In the genomic region with DNA sequence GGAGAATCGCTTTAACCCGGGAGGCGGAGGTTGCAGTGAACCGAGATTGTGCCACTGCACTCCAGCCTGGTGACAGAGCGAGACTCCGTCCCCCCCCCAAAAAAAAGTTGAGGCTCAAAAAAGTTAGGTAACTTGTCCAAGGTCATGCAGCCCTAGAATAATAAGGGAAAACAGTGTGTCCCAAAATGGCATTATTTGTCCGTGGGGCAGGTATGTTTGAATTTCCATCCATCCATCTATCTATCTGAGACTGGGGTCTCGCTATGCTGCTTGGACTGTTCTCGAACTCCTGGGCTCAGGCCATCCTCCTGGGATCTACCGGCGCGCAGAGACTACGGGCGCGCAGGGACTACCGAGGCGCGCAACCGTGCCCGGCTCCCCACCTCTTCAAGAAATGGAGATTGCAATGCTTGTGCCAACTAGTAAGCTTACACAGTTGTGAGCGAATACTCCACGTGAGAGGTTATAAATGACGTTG, we compare ENCODE assay signal across 1 cellular context.
TF ChIP-seq lines count a peak whose summit lies in the region.

No MANE protein-coding gene starts in this region.

TF ChIP-seq in endothelial cell of umbilical vein, 7 proteins besides CTCF, POLR2A, EP300 and RAD21:
- TF ChIP-seq EZH2 (IDR thresholded peaks at IDR 0.05; ENCODE audit: borderline replicate concordance, low read depth, low read length, severe bottlenecking) = no peak
- TF ChIP-seq POLR2AphosphoS5 (IDR thresholded peaks at IDR 0.05; ENCODE audit: insufficient read depth, low read depth, low read length) = no peak
- no peak for TF ChIP-seq MAX (IDR thresholded peaks at IDR 0.05; ENCODE audit: insufficient read depth, insufficient read length)
- TF ChIP-seq JUN (IDR thresholded peaks at IDR 0.05; ENCODE audit: borderline replicate concordance, insufficient read depth, insufficient read length, low read depth) = no peak
- TF ChIP-seq GATA2 (IDR thresholded peaks at IDR 0.05; ENCODE audit: insufficient read depth, insufficient read length, low read depth, low read length) = no peak
- TF ChIP-seq FOS (IDR thresholded peaks at IDR 0.05; ENCODE audit: borderline replicate concordance, insufficient read depth, low read length) = no peak
- TF ChIP-seq MYC (IDR thresholded peaks at IDR 0.05; ENCODE audit: low read depth, low read length) = no peak
TF ChIP-seq in endothelial cell of umbilical vein: peak in this region for 0.
